9 cellular contexts compared by ENCODE assay signal in the genomic region with DNA sequence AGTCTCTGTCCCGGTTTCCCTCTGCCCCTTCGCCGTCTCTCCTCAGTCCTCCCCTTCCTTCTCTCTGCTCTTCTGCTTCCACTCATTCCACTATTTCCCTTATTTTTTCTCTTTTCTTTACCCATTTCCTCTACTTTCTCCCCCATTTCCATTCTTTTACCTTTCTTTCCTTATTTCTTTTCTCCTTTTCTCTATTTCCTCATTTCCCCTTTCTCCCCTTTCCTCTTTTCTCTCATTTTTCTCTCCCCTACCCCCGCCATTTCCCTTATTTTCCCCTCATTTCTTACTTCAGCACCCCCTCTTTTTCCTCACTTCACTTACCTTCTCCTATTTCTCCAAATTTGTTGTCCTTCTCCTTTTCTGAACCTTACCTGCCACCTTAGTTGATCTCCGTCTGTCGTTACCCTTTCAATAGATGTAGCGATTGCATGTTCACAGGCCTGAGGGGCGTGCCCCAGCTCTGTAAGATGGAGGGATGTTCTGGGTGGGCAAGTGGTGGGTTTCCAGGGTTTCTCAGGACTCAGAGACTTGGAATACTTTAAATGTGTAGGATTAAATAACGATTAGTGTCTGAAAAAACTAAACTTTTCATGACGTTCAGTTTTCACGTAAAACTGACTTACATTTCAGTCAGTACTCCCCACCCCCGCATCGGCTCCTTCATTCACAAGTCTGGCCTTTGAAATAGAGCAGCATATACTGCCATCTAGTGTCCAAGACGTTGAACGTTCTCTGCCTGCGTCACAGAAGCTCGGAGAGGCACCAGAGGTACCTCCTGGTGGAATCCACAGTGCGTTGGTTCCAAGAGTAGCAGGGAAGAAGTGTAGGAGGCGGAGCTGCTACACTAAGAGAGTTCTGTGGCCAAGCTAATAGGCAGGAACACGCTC. TPM values are rescaled to one million over a fixed set of nuclear protein-coding genes. Genes with fewer than 3 reads are reported as not detected.
DNase-seq lines count a peak whose midpoint lies in the region; ATAC-seq, FAIRE-seq and TF ChIP-seq lines count a peak whose summit lies in the region.
"Had no signal": no experiment of that assay in that cellular context is flagged by ENCODE, and none has a peak within 500 bp of the region (broad histone marks: within the 10 kb centered on the region; RNA-seq: fewer than 3 reads in every experiment).

No MANE protein-coding gene starts in this region.

- DNase-seq in BE2C (peak; percentile 68), GM19239 (ENCODE audit: insufficient read length, low spot score) (peak; percentile 43), NCI-H524 treated with DMSO at 0.1 percent for 48 hours (lab: John Stamatoyannopoulos, UW) (peak; percentile 53)
- DNase-seq in activated CD4-positive, alpha-beta T cell treated with anti-CD3 and anti-CD28 coated beads, Interleukin-2, amount 50 U/mL, for 1 hour: peak; percentile 63
- DNase-seq in stimulated activated CD4-positive, alpha-beta T cell treated with anti-CD3 and anti-CD28 coated beads, Interleukin-4, amount 100 ng/mL, for 1 hour: peak; percentile 70

- 5% methylated on average over 20 of the region's 20 CpGs for WGBS in liver

- peak; percentile 75 for ATAC-seq in HG03469 (IDR thresholded peaks at IDR 0.05; ENCODE audit: unreplicated experiment)

- peak overlapping the region; percentile 3 for H3K27ac ChIP-seq in duodenal mucosa (ENCODE audit: low read depth, low read length)
- no peak overlapping the region for H3K27ac ChIP-seq in liver (ENCODE audit: low read depth in 1 of 2, low read length in 2 of 2)

- H3K9me3 ChIP-seq in BE2C (no peaks in the 10 kb centered on the region), duodenal mucosa (ENCODE audit: control insufficient read depth in 1 of 2, low read length in 2 of 2) (no peaks in the 10 kb centered on the region), liver (ENCODE audit: control insufficient read depth in 4 of 4, low read length in 3 of 4) (no peaks in the 10 kb centered on the region)

- peak overlapping the region; percentile 39 to 54 for H3K9ac ChIP-seq in duodenal mucosa (ENCODE audit: low read depth in 1 of 2, low read length in 2 of 2)
- peak overlapping the region in 1 of 2 donors; percentile 42 for H3K9ac ChIP-seq in liver (ENCODE audit: low read depth in 1 of 2, low read length in 2 of 2)

- TF ChIP-seq CTCF in BE2C (IDR thresholded peaks at IDR 0.05; ENCODE audit: low read depth, low read length) (peak; percentile 69), liver (IDR thresholded peaks at IDR 0.05; ENCODE audit: low read depth, low read length, missing input control) (peak; percentile 86)

- H3K36me3 ChIP-seq in BE2C (no peaks in the 10 kb centered on the region), duodenal mucosa (ENCODE audit: control insufficient read depth in 1 of 2, insufficient read depth in 2 of 2, low read length in 2 of 2) (no peaks in the 10 kb centered on the region), liver (ENCODE audit: control insufficient read depth in 4 of 4, insufficient read depth in 3 of 4, low read depth in 1 of 4, low read length in 3 of 4) (no peaks in the 10 kb centered on the region)

- H3K4me1 ChIP-seq in BE2C (no peaks in the 10 kb centered on the region), duodenal mucosa (ENCODE audit: control insufficient read depth in 1 of 2, insufficient read depth in 2 of 2, low read length in 2 of 2) (peaks cover 0 to 10% of the 10 kb centered on the region in 2 donors), liver (ENCODE audit: control insufficient read depth in 4 of 4, insufficient read depth in 4 of 4, low read length in 3 of 4) (peaks cover 2 to 25% (median 12%) of the 10 kb centered on the region in 4 donors)

- H3K27me3 ChIP-seq in BE2C (no peaks in the 10 kb centered on the region), duodenal mucosa (ENCODE audit: control insufficient read depth in 1 of 2, insufficient read depth in 2 of 2, low read length in 2 of 2) (no peaks in the 10 kb centered on the region), liver (ENCODE audit: control insufficient read depth in 4 of 4, insufficient read depth in 4 of 4, low read length in 3 of 4) (no peaks in the 10 kb centered on the region)

- peak; percentile 100 for FAIRE-seq in GM19239 (lab: Jason Lieb, UNC)

- H3K4me3 ChIP-seq in BE2C (ENCODE audit: low read depth, low read length) (peak overlapping the region; percentile 55), duodenal mucosa (ENCODE audit: low read depth in 1 of 2, low read length in 2 of 2) (peak overlapping the region; percentile 77), liver (ENCODE audit: low read depth in 1 of 3, low read length in 3 of 3) (peak overlapping the region in 1 of 3 donors; percentile 66)

- peak; percentile 93 to 97 for TF ChIP-seq RAD21 in liver (IDR thresholded peaks at IDR 0.05)

TF ChIP-seq in liver, 16 proteins besides CTCF, POLR2A, EP300 and RAD21:
- TF ChIP-seq RXRA (IDR thresholded peaks at IDR 0.05) (peak in 1 of 2 donors; percentile 12), MAX (IDR thresholded peaks at IDR 0.05) (no peak), EGR1 (IDR thresholded peaks at IDR 0.05; ENCODE audit: low read depth in 2 of 2) (peak; percentile 85 to 87), REST (IDR thresholded peaks at IDR 0.05) (no peak), GABPA (IDR thresholded peaks at IDR 0.05 in 1 of 2, conservative IDR thresholded peaks at IDR 0.05 in 1 of 2) (no peak), ATF3 (IDR thresholded peaks at IDR 0.05) (no peak), YY1 (IDR thresholded peaks at IDR 0.05) (no peak), HNF4A (conservative IDR thresholded peaks at IDR 0.05) (peak in 1 of 2 donors; percentile 33), FOXA1 (IDR thresholded peaks at IDR 0.05) (no peak)

RNA-seq across cellular contexts. Expression of gene NCBP2L, which starts 0.6 kb away (rescaled TPM):
- polyA plus RNA-seq in BE2C (2012; ENCODE audit: insufficient read depth, insufficient read length, low read depth): not detected
- total RNA-seq in liver: under 1 TPM in 1 of 2 donors, not detected in 1; 0.08 TPM
- under 1 TPM; 0.02 to 0.24 TPM for polyA plus RNA-seq in liver
- total RNA-seq: activated CD8-positive, alpha-beta memory T cell treated with anti-CD3 and anti-CD28 coated beads for 36 hours had no signal

RNA-seq across cellular contexts. Expression of gene TSC22D3, which starts 1.3 kb away (rescaled TPM):
- 35.8 TPM for polyA plus RNA-seq in BE2C (2012; ENCODE audit: insufficient read depth, insufficient read length, low read depth)
- total RNA-seq in liver: 10 to 100 TPM; 10.5 to 66.2 TPM
- polyA plus RNA-seq in liver: 100 to 1,000 TPM in 1 of 2 donors, 10 to 100 TPM in 1; 30.1 to 128 TPM

RNA-seq across cellular contexts. Expression of gene MID2, which starts 48.8 kb away (rescaled TPM):
- 0.15 TPM for polyA plus RNA-seq in BE2C (2012; ENCODE audit: insufficient read depth, insufficient read length, low read depth)
- total RNA-seq in liver: 10 to 100 TPM in 1 of 2 donors, 1 to 10 TPM in 1; 3.7 to 12.2 TPM
- 1 to 10 TPM; 2.2 to 3.6 TPM for polyA plus RNA-seq in liver
